ENCODE assay signal across 11 cellular contexts in the genomic region with DNA sequence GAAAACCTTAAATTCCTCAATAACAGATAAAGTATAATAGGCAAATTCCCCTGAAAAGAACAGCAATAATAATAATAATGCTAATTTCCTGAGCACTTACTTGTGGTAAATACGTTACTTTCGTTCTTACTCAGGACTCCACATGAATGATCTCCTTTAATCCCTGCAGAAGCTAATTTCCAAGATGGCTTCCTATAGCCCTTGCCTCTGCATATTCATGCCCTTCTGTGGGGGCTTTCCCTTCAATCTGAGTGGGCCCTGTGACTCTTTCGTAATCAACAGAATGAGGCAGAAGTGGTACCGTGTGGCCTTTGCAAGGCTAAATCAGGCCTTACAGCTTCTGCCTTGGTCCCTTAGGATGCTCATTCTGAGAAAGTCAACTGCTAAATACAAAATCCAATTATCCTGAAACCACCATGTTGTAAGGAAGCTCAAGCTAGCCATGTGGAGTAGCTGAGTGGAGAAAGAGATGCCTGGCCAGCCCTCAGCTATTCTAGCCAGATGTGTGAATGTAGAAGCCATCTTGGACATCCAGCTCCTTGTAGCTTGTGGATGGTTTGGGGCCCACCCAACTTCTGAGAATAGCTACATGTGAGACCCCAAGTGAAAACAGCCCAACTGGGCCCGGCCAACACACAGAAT.
A peak's percentile ranks its signal among the peaks of the same experiment; 100 is the strongest.
DNase-seq lines count a peak whose midpoint lies in the region; ATAC-seq and TF ChIP-seq lines count a peak whose summit lies in the region.
"Had no signal": no experiment of that assay in that cellular context is flagged by ENCODE, and none has a peak within 500 bp of the region (broad histone marks: within the 10 kb centered on the region; RNA-seq: fewer than 3 reads in every experiment).

No MANE protein-coding gene starts in this region.

- POLR2A ChIA-PET in GM10248 (lab: Yijun Ruan, JAX), result no interaction called here

- H3K4me1 ChIP-seq in KMS-11 (ENCODE audit: low read depth, poor library complexity, severe bottlenecking), result peaks cover 38% of the 10 kb centered on the region

- H3K36me3 ChIP-seq in KMS-11 (ENCODE audit: insufficient read depth), result no peaks in the 10 kb centered on the region

- TF ChIP-seq CTCF in GM10248 (IDR thresholded peaks at IDR 0.05; ENCODE audit: control extremely low read depth, extremely low read depth, low read depth, missing control alignments) (no peak), KMS-11 (conservative IDR thresholded peaks at IDR 0.05; ENCODE audit: low read depth, low read length) (no peak)

- H3K4me2 ChIP-seq in KMS-11, result peak overlapping the region; percentile 66

- no peak overlapping the region for H3K9ac ChIP-seq in KMS-11

- no peak overlapping the region; the same call in 1 of the 2 replicates for H2AFZ ChIP-seq in KMS-11 (ENCODE audit: low read depth)

- DNase-seq in GM10248 (ENCODE audit: extremely low spot score), result peak; percentile 45
- DNase-seq in epithelial cell of prostate (ENCODE audit: low read depth, low spot score), result no peak
- no peak for DNase-seq in DMS53 (lab: John Stamatoyannopoulos, UW)
- no peak for DNase-seq in kidney glomerular epithelial cell (lab: John Stamatoyannopoulos, UW)
- DNase-seq in HuH-7.5 (ENCODE audit: low spot score), result no peak
- DNase-seq: NCI-H1105 treated with DMSO at 0.1 percent for 48 hours, SHP77 treated with DMSO at 0.1 percent for 48 hours had no signal

- H3K79me2 ChIP-seq in KMS-11 (ENCODE audit: insufficient read depth, low read depth), result no peaks in the 10 kb centered on the region

- ATAC-seq in GM19351 (IDR thresholded peaks at IDR 0.05; ENCODE audit: unreplicated experiment) (peak; percentile 69), HG02623 (IDR thresholded peaks at IDR 0.05; ENCODE audit: unreplicated experiment) (no peak)
- ATAC-seq: HCT116 had no signal

- no peaks in the 10 kb centered on the region for H3K27me3 ChIP-seq in KMS-11 (ENCODE audit: insufficient read depth, low read depth)

- H3K27ac ChIP-seq in KMS-11 (peak overlapping the region; percentile 50; the same call in 1 of the 2 replicates), epithelial cell of prostate (peak overlapping the region; percentile 91)

- CTCF ChIA-PET in GM10248 (lab: Yijun Ruan, JAX), result interaction anchor here (1.1 to 1.7 kb wide), 5 partner anchors 14 to 302 kb away, joined by 3 to 4 read pairs (median 3); partner anchors contain the start of gene NOL7

- H4K20me1 ChIP-seq in KMS-11 (ENCODE audit: insufficient read depth), result no peaks in the 10 kb centered on the region

- no peak overlapping the region for H3K4me3 ChIP-seq in KMS-11 (IDR thresholded peaks at IDR 0.05; ENCODE audit: insufficient read depth, low read depth, low read length)
